ENCODE assay signal across 1 cellular context in genomic region chr2:239303711-239304532, GRCh38.
TF ChIP-seq lines count a peak whose summit lies in the region.

No MANE protein-coding gene starts in this region.

TF ChIP-seq in GM12878, 131 proteins besides CTCF, POLR2A, EP300 and RAD21 (continued from another document and continues in another):
- TF ChIP-seq MXI1 (IDR thresholded peaks at IDR 0.05; ENCODE audit: low read depth, low read length): peak; percentile 33; the same call in 1 of the 2 replicates
- no peak for TF ChIP-seq RELA (IDR thresholded peaks at IDR 0.05; ENCODE audit: borderline replicate concordance, partially characterized antibody)
- peak; percentile 50; the same call in 1 of the 2 replicates for TF ChIP-seq CREB1 (IDR thresholded peaks at IDR 0.05; ENCODE audit: low read depth)
- no peak for TF ChIP-seq TARDBP (IDR thresholded peaks at IDR 0.05; ENCODE audit: borderline replicate concordance)
- no peak for TF ChIP-seq WRNIP1 (IDR thresholded peaks at IDR 0.05; ENCODE audit: borderline replicate concordance, low read depth, low read length)
- no peak for TF ChIP-seq ZNF622 (IDR thresholded peaks at IDR 0.05)
- TF ChIP-seq ELK1 (IDR thresholded peaks at IDR 0.05; ENCODE audit: low read depth, low read length): no peak
- peak; percentile 65 for TF ChIP-seq DPF2 (IDR thresholded peaks at IDR 0.05)
- no peak for TF ChIP-seq CBFB (IDR thresholded peaks at IDR 0.05; ENCODE audit: low read depth)
- no peak for TF ChIP-seq BCLAF1 (IDR thresholded peaks at IDR 0.05)
- no peak for TF ChIP-seq YY1 (IDR thresholded peaks at IDR 0.05; ENCODE audit: low read depth, low read length)
- TF ChIP-seq NR2F1 (conservative IDR thresholded peaks at IDR 0.05): peak; percentile 48
- TF ChIP-seq HSF1 (IDR thresholded peaks at IDR 0.05; ENCODE audit: low read depth, low read length): no peak
- TF ChIP-seq ZBTB40 (IDR thresholded peaks at IDR 0.05; ENCODE audit: borderline replicate concordance): no peak
- peak; percentile 36; the same call in 1 of the 2 replicates for TF ChIP-seq RUNX3 (IDR thresholded peaks at IDR 0.05; ENCODE audit: low read length)
- TF ChIP-seq SIX5 (IDR thresholded peaks at IDR 0.05; ENCODE audit: low read depth, low read length, severe bottlenecking): no peak
- peak in 1 of 2 experiments; percentile 47; a peak in 1 of 4 replicates for TF ChIP-seq ETV6 (conservative IDR thresholded peaks at IDR 0.05 in 1 of 2, IDR thresholded peaks at IDR 0.05 in 1 of 2; ENCODE audit: borderline replicate concordance in 1 of 2, low read depth in 1 of 2)
- TF ChIP-seq GABPA (IDR thresholded peaks at IDR 0.05; ENCODE audit: low read depth): no peak
- peak; percentile 16; the same call in 1 of the 2 replicates for TF ChIP-seq BMI1 (IDR thresholded peaks at IDR 0.05; ENCODE audit: borderline replicate concordance)
- TF ChIP-seq SPI1 (IDR thresholded peaks at IDR 0.05; ENCODE audit: borderline replicate concordance, insufficient read depth, low read depth, low read length): no peak
- TF ChIP-seq CEBPB (IDR thresholded peaks at IDR 0.05; ENCODE audit: borderline replicate concordance in 1 of 2, low read depth in 2 of 2, low read length in 2 of 2): no peak
- no peak for TF ChIP-seq PRDM15 (CRISPR knock-in tag; IDR thresholded peaks at IDR 0.05)
- TF ChIP-seq RCOR1 (conservative IDR thresholded peaks at IDR 0.05; ENCODE audit: low read depth, low read length): no peak
- no peak for TF ChIP-seq SMAD1 (IDR thresholded peaks at IDR 0.05; ENCODE audit: low read depth, partially characterized antibody)
- no peak for TF ChIP-seq PAX5 (IDR thresholded peaks at IDR 0.05; ENCODE audit: borderline replicate concordance, low read depth, low read length)
- TF ChIP-seq EZH2 (IDR thresholded peaks at IDR 0.05; ENCODE audit: borderline replicate concordance, control insufficient read depth, low read depth, low read length): no peak
- no peak for TF ChIP-seq CUX1 (IDR thresholded peaks at IDR 0.05; ENCODE audit: insufficient replicate concordance, low read depth, low read length)
- no peak for TF ChIP-seq FOS (IDR thresholded peaks at IDR 0.05; ENCODE audit: borderline replicate concordance, extremely low read depth, insufficient read length)
- no peak for TF ChIP-seq TBL1XR1 (IDR thresholded peaks at IDR 0.05; ENCODE audit: low read depth, low read length)
- TF ChIP-seq MEF2B (IDR thresholded peaks at IDR 0.05; ENCODE audit: partially characterized antibody, poor library complexity, severe bottlenecking): peak; percentile 83
- TF ChIP-seq MAX (IDR thresholded peaks at IDR 0.05; ENCODE audit: low read depth, low read length): no peak
- TF ChIP-seq LARP7 (IDR thresholded peaks at IDR 0.05): no peak
- no peak for TF ChIP-seq TCF12 (IDR thresholded peaks at IDR 0.05; ENCODE audit: low read depth, low read length)
- no peak for TF ChIP-seq SP1 (IDR thresholded peaks at IDR 0.05; ENCODE audit: low read depth, low read length)
- TF ChIP-seq POLR2AphosphoS5 (IDR thresholded peaks at IDR 0.05; ENCODE audit: low read length): no peak
- TF ChIP-seq TCF7 (IDR thresholded peaks at IDR 0.05; ENCODE audit: borderline replicate concordance): no peak
- TF ChIP-seq E2F8 (IDR thresholded peaks at IDR 0.05; ENCODE audit: low read depth, partially characterized antibody): no peak
